Comparison of ENCODE assay signal across 28 cellular contexts in genomic region chr11:1368216-1368615, GRCh38. TPM values are rescaled to one million over a fixed set of nuclear protein-coding genes. Genes with fewer than 3 reads are reported as not detected.
"Had no signal": no experiment of that assay in that cellular context is flagged by ENCODE, and none has a peak within 500 bp of the region (broad histone marks: within the 10 kb centered on the region; RNA-seq: fewer than 3 reads in every experiment).

No MANE protein-coding gene starts in this region.

- H3K36me3 Mint-ChIP-seq: naive thymus-derived CD4-positive, alpha-beta T cell; natural killer cell; neural progenitor cell; stimulated activated effector memory CD8-positive, alpha-beta T cell treated with anti-CD3 and anti-CD28 coated beads, Interleukin-12 subunit alpha, Interleukin-12 subunit beta, amount 100 ng/mL, for 72 hours; type B pancreatic cell had no signal

- FAIRE-seq: pancreas, small intestine had no signal

- H3K27me3 ChIP-seq: neural progenitor cell, neutrophil, pancreas, right lobe of liver, thyroid gland, tibial nerve, upper lobe of right lung, uterus had no signal

- H3K4me1 ChIP-seq: neural progenitor cell, pancreas, psoas muscle, right lobe of liver, sigmoid colon, stomach, thyroid gland, tibial nerve, upper lobe of right lung, uterus had no signal

- H3K27ac ChIP-seq: neural progenitor cell, neutrophil, pancreas, psoas muscle, right lobe of liver, sigmoid colon, stomach, thoracic aorta, thyroid gland, tibial nerve, upper lobe of right lung, uterus had no signal

- H2AFZ ChIP-seq: neural progenitor cell had no signal

- DNase-seq: natural killer cell; nucleus accumbens; psoas muscle; right cardiac atrium; sigmoid colon; small intestine; stimulated activated CD4-positive, alpha-beta T cell treated with anti-CD3 and anti-CD28 coated beads, Interleukin-15, amount 100 ng/mL, for 24 hours; stimulated activated CD4-positive, alpha-beta T cell treated with anti-CD3 and anti-CD28 coated beads, Interleukin-2, amount 100 ng/mL, for 24 hours; stimulated activated CD4-positive, alpha-beta T cell treated with anti-CD3 and anti-CD28 coated beads, Interleukin-2, amount 100 ng/mL, for 48 hours; stimulated activated CD4-positive, alpha-beta T cell treated with anti-CD3 and anti-CD28 coated beads, Interleukin-4, amount 100 ng/mL, for 24 hours; stimulated activated naive B cell treated with anti-CD40 and anti-IgM and Interleukin-4, amounts not matched to agents 10 μg/mL and 1 μg/mL and 100 μg/mL, for 72 hours; stimulated activated naive CD4-positive, alpha-beta T cell treated with Interleukin-2 at 50 U/mL for 16 hours; stomach; thyroid gland; upper lobe of right lung; uterus had no signal

- H3K9ac ChIP-seq: neural progenitor cell had no signal

- H3K4me1 Mint-ChIP-seq: naive thymus-derived CD4-positive, alpha-beta T cell; natural killer cell; nephron; stimulated activated effector memory CD8-positive, alpha-beta T cell treated with anti-CD3 and anti-CD28 coated beads, Interleukin-12 subunit alpha, Interleukin-12 subunit beta, amount 100 ng/mL, for 72 hours; stimulated activated naive B cell treated with anti-CD40 and anti-IgM and Interleukin-4, amounts not matched to agents 10 μg/mL and 1 μg/mL and 100 μg/mL, for 72 hours had no signal

- ATAC-seq: naive thymus-derived CD4-positive, alpha-beta T cell; natural killer cell; pancreas; psoas muscle; stimulated activated effector memory CD8-positive, alpha-beta T cell treated with anti-CD3 and anti-CD28 coated beads, Interleukin-12 subunit alpha, Interleukin-12 subunit beta, amount 100 ng/mL, for 72 hours; stimulated activated naive B cell treated with anti-CD40 and anti-IgM and Interleukin-4, amounts not matched to agents 10 μg/mL and 1 μg/mL and 100 μg/mL, for 72 hours; upper lobe of right lung had no signal

- H3K4me2 ChIP-seq: neural progenitor cell had no signal

- H3K4me3 Mint-ChIP-seq: naive thymus-derived CD4-positive, alpha-beta T cell; natural killer cell; nephron; neural progenitor cell; stimulated activated effector memory CD8-positive, alpha-beta T cell treated with anti-CD3 and anti-CD28 coated beads, Interleukin-12 subunit alpha, Interleukin-12 subunit beta, amount 100 ng/mL, for 72 hours; stimulated activated naive B cell treated with anti-CD40 and anti-IgM and Interleukin-4, amounts not matched to agents 10 μg/mL and 1 μg/mL and 100 μg/mL, for 72 hours; stimulated activated naive CD8-positive, alpha-beta T cell treated with anti-CD3 and anti-CD28 coated beads, Interleukin-15, Interleukin-2, amounts not matched to agents 100 ng/mL and 50 ng/mL, for 24 hours; type B pancreatic cell had no signal

- H3K27ac Mint-ChIP-seq: naive thymus-derived CD4-positive, alpha-beta T cell; natural killer cell; nephron; neural progenitor cell; progenitor cell of endocrine pancreas; stimulated activated effector memory CD8-positive, alpha-beta T cell treated with anti-CD3 and anti-CD28 coated beads, Interleukin-12 subunit alpha, Interleukin-12 subunit beta, amount 100 ng/mL, for 72 hours; stimulated activated naive B cell treated with anti-CD40 and anti-IgM and Interleukin-4, amounts not matched to agents 10 μg/mL and 1 μg/mL and 100 μg/mL, for 72 hours; stimulated activated naive CD8-positive, alpha-beta T cell treated with anti-CD3 and anti-CD28 coated beads, Interleukin-15, Interleukin-2, amounts not matched to agents 100 ng/mL and 50 ng/mL, for 24 hours; type B pancreatic cell had no signal

- H3K9me3 Mint-ChIP-seq: natural killer cell; stimulated activated effector memory CD8-positive, alpha-beta T cell treated with anti-CD3 and anti-CD28 coated beads, Interleukin-12 subunit alpha, Interleukin-12 subunit beta, amount 100 ng/mL, for 72 hours; type B pancreatic cell had no signal

- H3K36me3 ChIP-seq: neural progenitor cell, neutrophil, pancreas, right lobe of liver, sigmoid colon, stomach, thoracic aorta, thyroid gland, tibial nerve, upper lobe of right lung, uterus had no signal

- H3K9me3 ChIP-seq: neutrophil, pancreas, psoas muscle, right lobe of liver, thyroid gland, upper lobe of right lung, uterus had no signal

- H3K4me3 ChIP-seq: neural progenitor cell, pancreas, psoas muscle, right lobe of liver, sigmoid colon, stomach, thoracic aorta, thyroid gland, tibial nerve, upper lobe of right lung, uterus had no signal

RNA-seq across cellular contexts. Expression of gene BRSK2, which starts 21.5 kb away (rescaled TPM):
- polyA plus RNA-seq: naive thymus-derived CD4-positive, alpha-beta T cell had no signal
